ENCODE assay signal across 19 cellular contexts in genomic region chr22:37412445-37413250, GRCh38. TPM values are rescaled to one million over a fixed set of nuclear protein-coding genes. Genes with fewer than 3 reads are reported as not detected.
"Had no signal": no experiment of that assay in that cellular context is flagged by ENCODE, and none has a peak within 500 bp of the region (broad histone marks: within the 10 kb centered on the region; RNA-seq: fewer than 3 reads in every experiment).

No MANE protein-coding gene starts in this region.

- H3K9me3 ChIP-seq: body of pancreas, neutrophil, ovary, prostate gland, spleen, tibial nerve had no signal

- H3K27ac ChIP-seq: body of pancreas, cardiac muscle cell, epithelial cell of prostate, neutrophil, ovary, prostate gland, spleen, tibial nerve had no signal

- H3K27me3 ChIP-seq: body of pancreas, ovary had no signal

- H3K4me3 ChIP-seq: body of pancreas, cardiac muscle cell, ovary, prostate gland, spleen, tibial nerve had no signal

- ATAC-seq: activated naive CD8-positive, alpha-beta T cell treated with anti-CD3 and anti-CD28 coated beads, Interleukin-2, amount 50 U/mL, for 24 hours; body of pancreas; natural killer cell treated with Interleukin-12 subunit alpha and Interleukin-12 subunit beta and Interleukin-15 and Interleukin-18, amount 100 ng/mL, for 72 hours had no signal

- H3K4me1 ChIP-seq: body of pancreas, prostate gland, tibial nerve had no signal

- DNase-seq: activated CD4-positive, alpha-beta memory T cell treated with anti-CD3 and anti-CD28 coated beads, Interleukin-2, amount 10 ng/mL, durations not matched to agents 7 days and 5 days; activated CD4-positive, alpha-beta T cell treated with anti-CD3 and anti-CD28 coated beads, Interleukin-2, amount 10 ng/mL, durations not matched to agents 24 days and 14 days; activated gamma-delta T cell; activated naive CD4-positive, alpha-beta T cell treated with anti-CD3 and anti-CD28 coated beads, Interleukin-2, amount 50 U/mL, for 16 hours; activated naive CD8-positive, alpha-beta T cell treated with anti-CD3 and anti-CD28 coated beads, Interleukin-2, amount 50 U/mL, for 24 hours; body of pancreas; cortex of kidney; endodermal cell; immature natural killer cell; ovary; spleen; stimulated activated CD4-positive, alpha-beta T cell treated with anti-CD3 and anti-CD28 coated beads, Interleukin-4, amount 100 ng/mL, for 1 hour; T1000 had no signal

- H3K36me3 ChIP-seq: cardiac muscle cell, neutrophil, ovary, prostate gland, spleen, tibial nerve had no signal

RNA-seq across cellular contexts. Expression of gene ELFN2, which starts 14.6 kb away (rescaled TPM):
- polyA plus RNA-seq: cardiac muscle cell had no signal
